Comparison of ENCODE assay signal across 9 cellular contexts in the genomic region with DNA sequence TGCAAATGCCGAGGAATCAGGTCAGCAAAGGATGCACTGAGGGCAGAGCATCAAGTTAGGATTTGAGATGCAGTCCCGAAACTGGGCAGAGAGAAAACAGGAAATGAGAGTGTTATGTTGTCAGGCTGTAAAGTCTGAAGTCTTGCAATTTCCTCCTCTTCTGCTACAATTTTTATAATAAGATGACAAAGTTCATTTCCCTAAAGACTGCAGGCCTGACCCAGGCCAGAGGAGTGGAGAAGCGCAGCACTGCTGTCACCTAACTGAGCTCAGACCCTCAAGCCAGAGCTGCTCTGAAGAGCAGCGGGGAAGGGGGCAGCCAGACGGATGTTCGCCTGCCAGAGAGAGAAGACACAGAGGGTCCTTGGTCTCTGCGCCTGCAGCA. TPM values are rescaled to one million over a fixed set of nuclear protein-coding genes. Genes with fewer than 3 reads are reported as not detected.
DNase-seq lines count a peak whose midpoint lies in the region; ATAC-seq lines count a peak whose summit lies in the region.
"Had no signal": no experiment of that assay in that cellular context is flagged by ENCODE, and none has a peak within 500 bp of the region (broad histone marks: within the 10 kb centered on the region; RNA-seq: fewer than 3 reads in every experiment).

No MANE protein-coding gene starts in this region.

- peak overlapping the region; percentile 16 for H3K4me3 Mint-ChIP-seq in activated CD4-positive, alpha-beta T cell treated with anti-CD3 and anti-CD28 coated beads, Interleukin-2, amount 10 ng/mL, durations not matched to agents 24 days and 14 days
- peak overlapping the region; percentile 67 for H3K4me3 Mint-ChIP-seq in T-helper 2 cell treated with Interferon-gamma antibody and Interleukin-4, amounts not matched to agents 5 μg/mL and 100 μg/mL, for 36 hours
- H3K4me3 Mint-ChIP-seq in stimulated activated memory B cell treated with anti-CD40 and anti-IgM and Interleukin-4, amounts not matched to agents 10 μg/mL and 1 μg/mL and 100 μg/mL, for 72 hours, result no peak overlapping the region

- peak; percentile 63 for DNase-seq in activated CD4-positive, alpha-beta T cell treated with anti-CD3 and anti-CD28 coated beads, Interleukin-2, amount 10 ng/mL, durations not matched to agents 24 days and 14 days
- no peak for DNase-seq in activated CD4-positive, alpha-beta T cell treated with anti-CD3 and anti-CD28 coated beads, Interleukin-2, amount 50 U/mL, for 48 hours
- no peak for DNase-seq in T-helper 2 cell treated with Interferon-gamma antibody and Interleukin-4, amounts not matched to agents 5 μg/mL and 100 μg/mL, for 36 hours (ENCODE audit: low spot score)
- DNase-seq in amygdala (lab: John Stamatoyannopoulos, UW), result no peak
- DNase-seq in dedifferentiated amniotic fluid mesenchymal stem cell (ENCODE audit: extremely low spot score), result no peak
- no peak for DNase-seq in NCI-H2107 (lab: John Stamatoyannopoulos, UW)

- no peaks in the 10 kb centered on the region for H3K27me3 Mint-ChIP-seq in activated CD4-positive, alpha-beta T cell treated with anti-CD3 and anti-CD28 coated beads, Interleukin-2, amount 10 ng/mL, durations not matched to agents 24 days and 14 days
- H3K27me3 Mint-ChIP-seq in T-helper 2 cell treated with Interferon-gamma antibody and Interleukin-4, amounts not matched to agents 5 μg/mL and 100 μg/mL, for 36 hours (ENCODE audit: low read depth), result no peaks in the 10 kb centered on the region
- no peaks in the 10 kb centered on the region for H3K27me3 Mint-ChIP-seq in stimulated activated memory B cell treated with anti-CD40 and anti-IgM and Interleukin-4, amounts not matched to agents 10 μg/mL and 1 μg/mL and 100 μg/mL, for 72 hours

- H3K27ac Mint-ChIP-seq in activated CD4-positive, alpha-beta T cell treated with anti-CD3 and anti-CD28 coated beads, Interleukin-2, amount 10 ng/mL, durations not matched to agents 24 days and 14 days, result peak overlapping the region; percentile 38
- peak overlapping the region; percentile 81 for H3K27ac Mint-ChIP-seq in T-helper 2 cell treated with Interferon-gamma antibody and Interleukin-4, amounts not matched to agents 5 μg/mL and 100 μg/mL, for 36 hours
- H3K27ac Mint-ChIP-seq in stimulated activated memory B cell treated with anti-CD40 and anti-IgM and Interleukin-4, amounts not matched to agents 10 μg/mL and 1 μg/mL and 100 μg/mL, for 72 hours, result peak overlapping the region; percentile 30

- intact Hi-C loops in activated CD4-positive, alpha-beta T cell treated with anti-CD3 and anti-CD28 coated beads, Interleukin-2, amount 10 ng/mL, durations not matched to agents 24 days and 14 days (cut with micrococcal nuclease), result loop anchor here (1.0 kb wide), 1 partner anchor 13 kb away; a partner anchor contains a TSS

- H3K4me1 Mint-ChIP-seq in activated CD4-positive, alpha-beta T cell treated with anti-CD3 and anti-CD28 coated beads, Interleukin-2, amount 10 ng/mL, durations not matched to agents 24 days and 14 days, result peaks cover 30% of the 10 kb centered on the region
- H3K4me1 Mint-ChIP-seq in T-helper 2 cell treated with Interferon-gamma antibody and Interleukin-4, amounts not matched to agents 5 μg/mL and 100 μg/mL, for 36 hours (ENCODE audit: low read depth), result peaks cover 38% of the 10 kb centered on the region
- H3K4me1 Mint-ChIP-seq in stimulated activated memory B cell treated with anti-CD40 and anti-IgM and Interleukin-4, amounts not matched to agents 10 μg/mL and 1 μg/mL and 100 μg/mL, for 72 hours, result peaks cover 21% of the 10 kb centered on the region

- H3K9me3 Mint-ChIP-seq in activated CD4-positive, alpha-beta T cell treated with anti-CD3 and anti-CD28 coated beads, Interleukin-2, amount 10 ng/mL, durations not matched to agents 24 days and 14 days, result peaks cover 25% of the 10 kb centered on the region
- H3K9me3 Mint-ChIP-seq in T-helper 2 cell treated with Interferon-gamma antibody and Interleukin-4, amounts not matched to agents 5 μg/mL and 100 μg/mL, for 36 hours, result peaks cover 13% of the 10 kb centered on the region
- H3K9me3 Mint-ChIP-seq in stimulated activated memory B cell treated with anti-CD40 and anti-IgM and Interleukin-4, amounts not matched to agents 10 μg/mL and 1 μg/mL and 100 μg/mL, for 72 hours, result peaks cover 3% of the 10 kb centered on the region

- H3K36me3 Mint-ChIP-seq in activated CD4-positive, alpha-beta T cell treated with anti-CD3 and anti-CD28 coated beads, Interleukin-2, amount 10 ng/mL, durations not matched to agents 24 days and 14 days (ENCODE audit: low read depth), result peaks cover 11% of the 10 kb centered on the region
- H3K36me3 Mint-ChIP-seq in T-helper 2 cell treated with Interferon-gamma antibody and Interleukin-4, amounts not matched to agents 5 μg/mL and 100 μg/mL, for 36 hours (ENCODE audit: low read depth), result peaks cover 12% of the 10 kb centered on the region
- no peaks in the 10 kb centered on the region for H3K36me3 Mint-ChIP-seq in stimulated activated memory B cell treated with anti-CD40 and anti-IgM and Interleukin-4, amounts not matched to agents 10 μg/mL and 1 μg/mL and 100 μg/mL, for 72 hours

- ATAC-seq in HG03025 (IDR thresholded peaks at IDR 0.05; ENCODE audit: low FRiP score, unreplicated experiment), result peak; percentile 98
- peak; percentile 92 for ATAC-seq in stimulated activated memory B cell treated with anti-CD40 and anti-IgM and Interleukin-4, amounts not matched to agents 10 μg/mL and 1 μg/mL and 100 μg/mL, for 72 hours

RNA-seq across cellular contexts. Expression of a gene that starts 12.5 kb away (rescaled TPM):
- 17.6 and 17.8 TPM in 2 replicates for total RNA-seq in activated CD4-positive, alpha-beta T cell treated with anti-CD3 and anti-CD28 coated beads, Interleukin-2, amount 10 ng/mL, durations not matched to agents 24 days and 14 days
- total RNA-seq: cardiac muscle cell had no signal

Comparison
In these comparisons a context has a peak if more than half of its experiments do, and no peak if none do; other contexts are left out.
1. H3K27ac Mint-ChIP-seq: peak in every context shown above with its lines; median percentile 81 in T-helper 2 cell treated with Interferon-gamma antibody and Interleukin-4, amounts not matched to agents 5 μg/mL and 100 μg/mL, for 36 hours; 38 in activated CD4-positive, alpha-beta T cell treated with anti-CD3 and anti-CD28 coated beads, Interleukin-2, amount 10 ng/mL, durations not matched to agents 24 days and 14 days; 30 in stimulated activated memory B cell treated with anti-CD40 and anti-IgM and Interleukin-4, amounts not matched to agents 10 μg/mL and 1 μg/mL and 100 μg/mL, for 72 hours.